In the genomic region with DNA sequence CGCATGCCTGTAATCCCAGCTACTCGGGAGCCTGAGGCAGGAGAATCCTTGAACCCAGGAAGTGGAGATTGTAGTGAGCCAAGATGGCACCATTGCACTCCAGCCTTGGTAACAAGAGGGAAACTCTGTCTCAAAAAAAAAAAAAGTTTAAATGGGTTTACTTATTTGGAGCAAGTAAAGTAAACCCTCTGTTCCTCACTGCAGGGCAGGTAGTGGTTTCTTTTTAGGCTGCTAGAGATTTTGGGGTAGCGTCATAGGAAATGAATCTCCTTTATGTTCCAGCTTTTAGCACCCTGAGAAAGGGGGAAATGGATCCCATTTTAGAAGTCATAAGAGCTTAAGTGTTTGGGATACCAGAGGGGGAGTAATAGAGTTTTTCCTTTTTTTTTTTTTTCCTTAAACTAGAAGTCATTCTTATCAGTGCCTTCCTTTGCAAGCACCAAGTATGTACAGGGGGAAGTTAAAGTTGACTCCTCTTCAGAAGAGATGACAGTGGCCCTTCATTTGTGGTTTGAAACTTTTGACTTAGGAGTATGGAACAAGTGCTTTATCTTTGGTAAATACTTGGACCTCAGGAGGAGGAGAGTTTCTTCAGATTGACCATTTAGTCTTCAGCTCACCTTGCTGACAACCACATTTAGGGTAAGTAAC, we compare ENCODE assay signal across 21 cellular contexts. TPM values are rescaled to one million over a fixed set of nuclear protein-coding genes. Genes with fewer than 3 reads are reported as not detected.
DNase-seq lines count a peak whose midpoint lies in the region; ATAC-seq and TF ChIP-seq lines count a peak whose summit lies in the region.
"Had no signal": no experiment of that assay in that cellular context is flagged by ENCODE, and none has a peak within 500 bp of the region (broad histone marks: within the 10 kb centered on the region; RNA-seq: fewer than 3 reads in every experiment).

No MANE protein-coding gene starts in this region.

- no peak overlapping the region for H3K4me3 ChIP-seq in endodermal cell (ENCODE audit: low read length)
- no peak overlapping the region for H3K4me3 ChIP-seq in transverse colon
- H3K4me3 ChIP-seq: prostate gland, SJSA1, skin epidermis had no signal

- POLR2A ChIA-PET in activated CD4-positive, alpha-beta T cell treated with anti-CD3 and anti-CD28 coated beads, Interleukin-2, amount 10 ng/mL, durations not matched to agents 7 days and 5 days (lab: Charles Lee), result no interaction called here
- POLR2A ChIA-PET in activated B cell treated with CpG ODN at 0.5 μM for 24 hours (lab: Charles Lee), result interaction anchor here (0.6 to 15.4 kb wide), 7 partner anchors 12 to 1499 kb away, joined by 3 to 565 read pairs (median 5); a partner anchor contains a TSS

- H3K27ac ChIP-seq in KOPT-K1 (ENCODE audit: low read depth, low read length, poor library complexity, severe bottlenecking), result peak overlapping the region; percentile 62
- no peak overlapping the region for H3K27ac ChIP-seq in endodermal cell (ENCODE audit: low read depth, low read length)
- no peak overlapping the region for H3K27ac ChIP-seq in transverse colon
- H3K27ac ChIP-seq: prostate gland, SJSA1, skin epidermis had no signal

- no peaks in the 10 kb centered on the region for H3K9me3 Mint-ChIP-seq in activated CD4-positive, alpha-beta T cell treated with anti-CD3 and anti-CD28 coated beads, Interleukin-2, amount 10 ng/mL, durations not matched to agents 7 days and 5 days
- H3K9me3 Mint-ChIP-seq in activated B cell treated with CpG ODN at 0.5 μM for 24 hours, result no peaks in the 10 kb centered on the region
- H3K9me3 Mint-ChIP-seq in stimulated activated naive B cell treated with anti-CD40 and anti-IgM and Interleukin-4, amounts not matched to agents 10 μg/mL and 1 μg/mL and 100 μg/mL, for 72 hours, result no peaks in the 10 kb centered on the region
- no peaks in the 10 kb centered on the region for H3K9me3 Mint-ChIP-seq in endodermal cell
- H3K9me3 Mint-ChIP-seq: activated naive CD4-positive, alpha-beta T cell treated with anti-CD3 and anti-CD28 coated beads, Interleukin-2, amount 50 U/mL, for 72 hours; activated T-cell treated with anti-CD3 and anti-CD28 coated beads, Interleukin-2, amount 50 U/mL, for 4 hours; CD8-positive, alpha-beta T cell; mesothelial cell of epicardium; nephron progenitor cell had no signal

- intact Hi-C loops in activated B cell treated with CpG ODN at 0.5 μM for 24 hours (cut with micrococcal nuclease), result no loop called here
- intact Hi-C loops in transverse colon (cut with DNase I; ENCODE audit: low total_unique reads), result no loop called here

- no peaks in the 10 kb centered on the region for H3K27me3 Mint-ChIP-seq in activated CD4-positive, alpha-beta T cell treated with anti-CD3 and anti-CD28 coated beads, Interleukin-2, amount 10 ng/mL, durations not matched to agents 7 days and 5 days
- H3K27me3 Mint-ChIP-seq in activated B cell treated with CpG ODN at 0.5 μM for 24 hours (no peaks in the 10 kb centered on the region), endodermal cell (ENCODE audit: insufficient read depth) (no peaks in the 10 kb centered on the region)
- H3K27me3 Mint-ChIP-seq in stimulated activated naive B cell treated with anti-CD40 and anti-IgM and Interleukin-4, amounts not matched to agents 10 μg/mL and 1 μg/mL and 100 μg/mL, for 72 hours, result no peaks in the 10 kb centered on the region

- TF ChIP-seq CTCF in activated B cell treated with CpG ODN at 0.5 μM for 24 hours (IDR thresholded peaks at IDR 0.05), result no peak
- TF ChIP-seq CTCF in endodermal cell (conservative IDR thresholded peaks at IDR 0.05), result no peak
- TF ChIP-seq CTCF in transverse colon (IDR thresholded peaks at IDR 0.05), result no peak

- H3K9me3 ChIP-seq in KOPT-K1 (ENCODE audit: insufficient read depth, low read length, poor library complexity, severe bottlenecking) (no peaks in the 10 kb centered on the region), endodermal cell (ENCODE audit: control insufficient read depth, low read length) (no peaks in the 10 kb centered on the region), transverse colon (no peaks in the 10 kb centered on the region)
- H3K9me3 ChIP-seq: prostate gland, SJSA1 had no signal

- in situ Hi-C loops in transverse colon (cut with MboI; ENCODE audit: low pct_ligation_motif_present in 1 of 4, low pct_unique_long_range_greater_than_20kb in 1 of 4, low sequenced_read_pairs in 3 of 4), result no loop called here

- CTCF ChIA-PET in activated CD4-positive, alpha-beta T cell treated with anti-CD3 and anti-CD28 coated beads, Interleukin-2, amount 10 ng/mL, durations not matched to agents 7 days and 5 days (lab: Charles Lee), result interaction anchor here (0.6 to 1.2 kb wide), 4 partner anchors 17 to 151 kb away, joined by 3 read pairs; a partner anchor contains a TSS
- CTCF ChIA-PET in activated B cell treated with CpG ODN at 0.5 μM for 24 hours (lab: Charles Lee), result interaction anchor here (0.6 to 10.2 kb wide), 4 partner anchors 9 to 192 kb away, joined by 3 to 125 read pairs (median 4); no protein-coding TSS in a partner anchor

- peaks cover 20% of the 10 kb centered on the region for H3K4me1 Mint-ChIP-seq in activated CD4-positive, alpha-beta T cell treated with anti-CD3 and anti-CD28 coated beads, Interleukin-2, amount 10 ng/mL, durations not matched to agents 7 days and 5 days
- peaks cover 91% of the 10 kb centered on the region for H3K4me1 Mint-ChIP-seq in activated B cell treated with CpG ODN at 0.5 μM for 24 hours
- H3K4me1 Mint-ChIP-seq in stimulated activated naive B cell treated with anti-CD40 and anti-IgM and Interleukin-4, amounts not matched to agents 10 μg/mL and 1 μg/mL and 100 μg/mL, for 72 hours, result peaks cover 37 to 75% of the 10 kb centered on the region in 2 donors
- peaks cover under 1% of the 10 kb centered on the region for H3K4me1 Mint-ChIP-seq in endodermal cell

- H3K4me3 Mint-ChIP-seq in activated CD4-positive, alpha-beta T cell treated with anti-CD3 and anti-CD28 coated beads, Interleukin-2, amount 10 ng/mL, durations not matched to agents 7 days and 5 days, result no peak overlapping the region
- H3K4me3 Mint-ChIP-seq in activated B cell treated with CpG ODN at 0.5 μM for 24 hours, result peak overlapping the region; percentile 35
- peak overlapping the region in 1 of 2 donors; percentile 29 for H3K4me3 Mint-ChIP-seq in stimulated activated naive B cell treated with anti-CD40 and anti-IgM and Interleukin-4, amounts not matched to agents 10 μg/mL and 1 μg/mL and 100 μg/mL, for 72 hours
- H3K4me3 Mint-ChIP-seq in endodermal cell, result no peak overlapping the region
- H3K4me3 Mint-ChIP-seq: activated T-cell treated with anti-CD3 and anti-CD28 coated beads, Interleukin-2, amount 50 U/mL, for 4 hours; CD8-positive, alpha-beta T cell; mesothelial cell of epicardium; nephron progenitor cell had no signal

- peaks cover 27% of the 10 kb centered on the region for H3K36me3 Mint-ChIP-seq in activated CD4-positive, alpha-beta T cell treated with anti-CD3 and anti-CD28 coated beads, Interleukin-2, amount 10 ng/mL, durations not matched to agents 7 days and 5 days (ENCODE audit: low read depth)
- H3K36me3 Mint-ChIP-seq in activated B cell treated with CpG ODN at 0.5 μM for 24 hours (ENCODE audit: low read depth), result peaks cover 46% of the 10 kb centered on the region
- peaks cover 25 to 26% of the 10 kb centered on the region in 2 donors for H3K36me3 Mint-ChIP-seq in stimulated activated naive B cell treated with anti-CD40 and anti-IgM and Interleukin-4, amounts not matched to agents 10 μg/mL and 1 μg/mL and 100 μg/mL, for 72 hours
- peaks cover 4% of the 10 kb centered on the region for H3K36me3 Mint-ChIP-seq in endodermal cell (ENCODE audit: low read depth)

- H3K27ac Mint-ChIP-seq in activated CD4-positive, alpha-beta T cell treated with anti-CD3 and anti-CD28 coated beads, Interleukin-2, amount 10 ng/mL, durations not matched to agents 7 days and 5 days, result peak overlapping the region; percentile 25
- H3K27ac Mint-ChIP-seq in activated B cell treated with CpG ODN at 0.5 μM for 24 hours (peak overlapping the region; percentile 80), endodermal cell (no peak overlapping the region)
- peak overlapping the region; percentile 83 for H3K27ac Mint-ChIP-seq in stimulated activated naive B cell treated with anti-CD40 and anti-IgM and Interleukin-4, amounts not matched to agents 10 μg/mL and 1 μg/mL and 100 μg/mL, for 72 hours
- H3K27ac Mint-ChIP-seq: CD8-positive, alpha-beta T cell; mesothelial cell of epicardium; nephron progenitor cell had no signal

- H3K36me3 ChIP-seq in KOPT-K1 (ENCODE audit: insufficient read depth, low read length) (peaks cover 77% of the 10 kb centered on the region), endodermal cell (ENCODE audit: control insufficient read depth, insufficient read depth, low read length) (no peaks in the 10 kb centered on the region), transverse colon (no peaks in the 10 kb centered on the region)
- H3K36me3 ChIP-seq: prostate gland, SJSA1 had no signal

- no peak for TF ChIP-seq EP300 in transverse colon (IDR thresholded peaks at IDR 0.05; ENCODE audit: low read depth)

- 92 to 100% methylated on average over 3 of the region's 3 CpGs for WGBS in endodermal cell (ENCODE audit: insufficient coverage in 1 of 2, insufficient read length in 1 of 2), 2 experiments
- 75 to 91% methylated on average over 2 to 3 of the region's 3 CpGs for WGBS in transverse colon (ENCODE audit: low coverage in 1 of 2), 2 donors

- H3K27me3 ChIP-seq in endodermal cell (ENCODE audit: control insufficient read depth, insufficient read depth, low read length, poor library complexity, severe bottlenecking), result no peaks in the 10 kb centered on the region
- no peaks in the 10 kb centered on the region for H3K27me3 ChIP-seq in transverse colon
- H3K27me3 ChIP-seq: SJSA1 had no signal

- TF ChIP-seq POLR2A in transverse colon (IDR thresholded peaks at IDR 0.05), result no peak

- no peak for ATAC-seq in activated B cell treated with CpG ODN at 0.5 μM for 24 hours (ENCODE audit: low read depth)
- peak; percentile 37 to 53 for ATAC-seq in stimulated activated naive B cell treated with anti-CD40 and anti-IgM and Interleukin-4, amounts not matched to agents 10 μg/mL and 1 μg/mL and 100 μg/mL, for 72 hours (replicated peaks)
- ATAC-seq: activated naive CD4-positive, alpha-beta T cell treated with anti-CD3 and anti-CD28 coated beads, Interleukin-2, amount 50 U/mL, for 72 hours; activated T-cell treated with anti-CD3 and anti-CD28 coated beads, Interleukin-2, amount 50 U/mL, for 4 hours; CD8-positive, alpha-beta T cell; HCT116 had no signal

- no peak for DNase-seq in activated CD4-positive, alpha-beta T cell treated with anti-CD3 and anti-CD28 coated beads, Interleukin-2, amount 10 ng/mL, durations not matched to agents 7 days and 5 days
- no peak for DNase-seq in activated CD4-positive, alpha-beta T cell treated with anti-CD3 and anti-CD28 coated beads for 1 hour
- DNase-seq in activated B cell treated with CpG ODN at 0.5 μM for 24 hours (no peak), endodermal cell (no peak), transverse colon (no peak)
- no peak for DNase-seq in stimulated activated naive B cell treated with anti-CD40 and anti-IgM and Interleukin-4, amounts not matched to agents 10 μg/mL and 1 μg/mL and 100 μg/mL, for 72 hours
- DNase-seq in stimulated activated CD4-positive, alpha-beta T cell treated with anti-CD3 and anti-CD28 coated beads, Interleukin-12 subunit alpha, Interleukin-12 subunit beta, amount 100 ng/mL, for 4 hours, result no peak
- DNase-seq: activated T-cell treated with anti-CD3 and anti-CD28 coated beads, Interleukin-2, amount 50 U/mL, for 4 hours; CD8-positive, alpha-beta T cell; NCI-H1436 treated with DMSO at 0.1 percent for 48 hours; NCI-H774; nephron progenitor cell; stimulated activated CD4-positive, alpha-beta T cell treated with anti-CD3 and anti-CD28 coated beads, Interleukin-4, amount 100 ng/mL, for 24 hours; T-helper 9 cell had no signal

- no peak overlapping the region for H3K9ac ChIP-seq in endodermal cell (ENCODE audit: extremely low read depth, low read length, poor library complexity, severe bottlenecking)

- H3K4me1 ChIP-seq in endodermal cell (ENCODE audit: control insufficient read depth, insufficient read depth, low read length) (no peaks in the 10 kb centered on the region), transverse colon (peaks cover 0 to 25% (median 5%) of the 10 kb centered on the region in 4 donors)
- H3K4me1 ChIP-seq: prostate gland had no signal

RNA-seq across cellular contexts. Expression of a gene that starts 8.0 kb away (rescaled TPM):
- total RNA-seq in activated CD4-positive, alpha-beta T cell treated with anti-CD3 and anti-CD28 coated beads, Interleukin-2, amount 10 ng/mL, durations not matched to agents 7 days and 5 days, result 10 to 100 TPM; 30.3 to 40.2 TPM
- 70.3 and 81.3 TPM in 2 replicates for total RNA-seq in activated B cell treated with CpG ODN at 0.5 μM for 24 hours
- total RNA-seq in endodermal cell, result 10 to 100 TPM; 16.0 to 22.0 TPM
- polyA plus RNA-seq in endodermal cell (2013, experiment 1 of 2), result 10.3 TPM
- polyA plus RNA-seq in endodermal cell (2013, experiment 2 of 2), result 10.2 TPM
- 10 to 100 TPM in 3 of 4 donors, 1 to 10 TPM in 1; 7.6 to 29.5 (median 16.6) TPM for total RNA-seq in transverse colon

RNA-seq across cellular contexts. Expression of a gene that starts 34.4 kb away (rescaled TPM):
- 1 to 10 TPM; 6.2 to 7.0 TPM for total RNA-seq in activated CD4-positive, alpha-beta T cell treated with anti-CD3 and anti-CD28 coated beads, Interleukin-2, amount 10 ng/mL, durations not matched to agents 7 days and 5 days
- total RNA-seq in activated B cell treated with CpG ODN at 0.5 μM for 24 hours (11.4 TPM in 2 replicates), endodermal cell (10 to 100 TPM; 10.5 to 13.7 TPM), transverse colon (10 to 100 TPM in 3 of 4 donors, not detected in 1; 11.1 to 16.9 (median 16.7) TPM)
- polyA plus RNA-seq in endodermal cell (2013, experiment 1 of 2), result 11.7 TPM
- polyA plus RNA-seq in endodermal cell (2013, experiment 2 of 2), result 8.9 TPM

RNA-seq across cellular contexts. Expression of a gene that starts 34.7 kb away (rescaled TPM):
- total RNA-seq in activated CD4-positive, alpha-beta T cell treated with anti-CD3 and anti-CD28 coated beads, Interleukin-2, amount 10 ng/mL, durations not matched to agents 7 days and 5 days, result 10 to 100 TPM; 12.7 to 15.4 TPM
- total RNA-seq in activated B cell treated with CpG ODN at 0.5 μM for 24 hours, result 17.5 and 17.7 TPM in 2 replicates
- 10 to 100 TPM; 22.0 to 23.6 TPM for total RNA-seq in endodermal cell
- 12.6 TPM for polyA plus RNA-seq in endodermal cell (2013, experiment 1 of 2)
- polyA plus RNA-seq in endodermal cell (2013, experiment 2 of 2), result 13.5 TPM
- 10 to 100 TPM in 3 of 4 donors, 1 to 10 TPM in 1; 9.2 to 25.1 (median 18.8) TPM for total RNA-seq in transverse colon
